In genomic region chr19:19517235-19517619, GRCh38 we compare ENCODE assay signal across 9 cellular contexts. TPM values are rescaled to one million over a fixed set of nuclear protein-coding genes. Genes with fewer than 3 reads are reported as not detected.
A peak's percentile ranks its signal among the peaks of the same experiment; 100 is the strongest.
DNase-seq lines count a peak whose midpoint lies in the region; ATAC-seq and TF ChIP-seq lines count a peak whose summit lies in the region.
"Had no signal": no experiment of that assay in that cellular context is flagged by ENCODE, and none has a peak within 500 bp of the region (broad histone marks: within the 10 kb centered on the region; RNA-seq: fewer than 3 reads in every experiment).

No MANE protein-coding gene starts in this region.

- intact Hi-C loops in dendritic cell treated with granulocyte-macrophage colony-stimulating factor and Interleukin-4, amounts not matched to agents 40 ng/mL and 50 ng/mL, for 4 days (cut with micrococcal nuclease) = no loop called here

- TF ChIP-seq POLR2A in upper lobe of left lung (IDR thresholded peaks at IDR 0.05) = no peak

- H3K36me3 ChIP-seq in DND-41 (ENCODE audit: insufficient read depth, low read length) (peaks cover 31% of the 10 kb centered on the region), MM.1S (replicated peaks; ENCODE audit: insufficient read depth, low read length) (no peaks in the 10 kb centered on the region), neural cell (ENCODE audit: insufficient read depth, low read length) (no peaks in the 10 kb centered on the region), SJCRH30 (peaks cover 13% of the 10 kb centered on the region), upper lobe of left lung (peaks cover 0 to 17% (median 10%) of the 10 kb centered on the region in 4 donors)

- no peak for ATAC-seq in DND-41 (ENCODE audit: insufficient read depth, low read depth)
- no peak for ATAC-seq in HG03432 (IDR thresholded peaks at IDR 0.05; ENCODE audit: unreplicated experiment)
- ATAC-seq in GM21529 (IDR thresholded peaks at IDR 0.05; ENCODE audit: unreplicated experiment) = no peak
- ATAC-seq in upper lobe of left lung (ENCODE audit: low FRiP score in 2 of 2) = no peak

- peaks cover 10% of the 10 kb centered on the region; the same call in 1 of the 2 replicates for H3F3A ChIP-seq in MM.1S (ENCODE audit: insufficient read depth, low read length)
- no peaks in the 10 kb centered on the region for H3F3A ChIP-seq in neural cell (ENCODE audit: insufficient read depth, low read length, poor library complexity, severe bottlenecking)

- TF ChIP-seq RAD21 in neural cell (conservative IDR thresholded peaks at IDR 0.05) = no peak

- peak overlapping the region; percentile 17 for H3K4me3 Mint-ChIP-seq in dendritic cell treated with granulocyte-macrophage colony-stimulating factor and Interleukin-4, amounts not matched to agents 40 ng/mL and 50 ng/mL, for 4 days

- H3K27ac ChIP-seq in DND-41 (ENCODE audit: low read length) = peak overlapping the region; percentile 88; the same call in 1 of the 2 replicates
- no peak overlapping the region for H3K27ac ChIP-seq in MM.1S (ENCODE audit: low read length)
- no peak overlapping the region for H3K27ac ChIP-seq in neural cell (ENCODE audit: low read length)
- H3K27ac ChIP-seq in SJCRH30 = no peak overlapping the region
- no peak overlapping the region for H3K27ac ChIP-seq in upper lobe of left lung

- H3K4me1 ChIP-seq in DND-41 (ENCODE audit: insufficient read depth, low read length) (peaks cover 35% of the 10 kb centered on the region), MM.1S (ENCODE audit: low read length) (peaks cover 3% of the 10 kb centered on the region; the same call in 1 of the 2 replicates), SJCRH30 (no peaks in the 10 kb centered on the region), upper lobe of left lung (peaks cover 12 to 43% (median 21%) of the 10 kb centered on the region in 4 donors)

- H4K20me1 ChIP-seq in DND-41 (ENCODE audit: insufficient read depth, low read length) = peaks cover 14% of the 10 kb centered on the region; the same call in 1 of the 2 replicates
- no peaks in the 10 kb centered on the region for H4K20me1 ChIP-seq in MM.1S (ENCODE audit: insufficient read depth, low read length)
- H4K20me1 ChIP-seq in neural cell (ENCODE audit: insufficient read depth) = no peaks in the 10 kb centered on the region

- peak overlapping the region; percentile 90 to 99; a peak in 3 of 4 replicates for H3K4me3 ChIP-seq in DND-41 (ENCODE audit: low read depth in 1 of 2, low read length in 2 of 2)
- H3K4me3 ChIP-seq in MM.1S (ENCODE audit: low read length) = no peak overlapping the region
- H3K4me3 ChIP-seq in neural cell (ENCODE audit: low read length) = peak overlapping the region; percentile 86
- no peak overlapping the region for H3K4me3 ChIP-seq in SJCRH30
- H3K4me3 ChIP-seq in upper lobe of left lung = peak overlapping the region in 1 of 4 donors; percentile 86

- H3K27ac Mint-ChIP-seq in dendritic cell treated with granulocyte-macrophage colony-stimulating factor and Interleukin-4, amounts not matched to agents 40 ng/mL and 50 ng/mL, for 4 days = no peak overlapping the region

- H3K27me3 ChIP-seq in DND-41 (ENCODE audit: insufficient read depth, low read length, poor library complexity) (no peaks in the 10 kb centered on the region), MM.1S (replicated peaks; ENCODE audit: insufficient read depth, low read length) (no peaks in the 10 kb centered on the region), neural cell (ENCODE audit: insufficient read depth, low read depth, low read length) (no peaks in the 10 kb centered on the region), SJCRH30 (no peaks in the 10 kb centered on the region), upper lobe of left lung (no peaks in the 10 kb centered on the region)

- H2AFZ ChIP-seq in DND-41 (ENCODE audit: low read depth, low read length) = no peak overlapping the region
- no peak overlapping the region for H2AFZ ChIP-seq in MM.1S (ENCODE audit: low read length)
- H2AFZ ChIP-seq in neural cell (ENCODE audit: low read depth, low read length) = no peak overlapping the region

- peak overlapping the region; percentile 99 for H3K4me2 ChIP-seq in DND-41 (ENCODE audit: insufficient read depth, low read length)
- peak overlapping the region; percentile 91; the same call in 1 of the 2 replicates for H3K4me2 ChIP-seq in MM.1S (ENCODE audit: low read depth, low read length)
- H3K4me2 ChIP-seq in neural cell (ENCODE audit: low read length) = peak overlapping the region; percentile 30

- H3K9ac ChIP-seq in DND-41 (ENCODE audit: low read depth, low read length) (peak overlapping the region; percentile 82), MM.1S (ENCODE audit: low read length) (no peak overlapping the region), neural cell (ENCODE audit: low read length) (no peak overlapping the region)

- peaks cover 54% of the 10 kb centered on the region for H3K36me3 Mint-ChIP-seq in dendritic cell treated with granulocyte-macrophage colony-stimulating factor and Interleukin-4, amounts not matched to agents 40 ng/mL and 50 ng/mL, for 4 days (ENCODE audit: low read depth)

- no peak for TF ChIP-seq CTCF in DND-41 (IDR thresholded peaks at IDR 0.05; ENCODE audit: borderline replicate concordance, extremely low read depth, low read length, poor library complexity, severe bottlenecking)
- TF ChIP-seq CTCF in MM.1S (IDR thresholded peaks at IDR 0.05; ENCODE audit: low read length) = no peak
- TF ChIP-seq CTCF in neural cell (IDR thresholded peaks at IDR 0.05; ENCODE audit: poor library complexity, severe bottlenecking) = no peak
- TF ChIP-seq CTCF in upper lobe of left lung (IDR thresholded peaks at IDR 0.05) = no peak

- no peaks in the 10 kb centered on the region for H3K9me3 ChIP-seq in DND-41 (ENCODE audit: insufficient read depth, low read length, severe bottlenecking)
- H3K9me3 ChIP-seq in MM.1S (replicated peaks; ENCODE audit: insufficient read depth, low read length) = no peaks in the 10 kb centered on the region
- no peaks in the 10 kb centered on the region for H3K9me3 ChIP-seq in neural cell (ENCODE audit: low read length)
- 0 out of 2 replicates have a peak, but pooled peaks cover 4% of the 10 kb centered on the region for H3K9me3 ChIP-seq in SJCRH30 (replicated peaks)
- H3K9me3 ChIP-seq in upper lobe of left lung = no peaks in the 10 kb centered on the region

- H3K27me3 Mint-ChIP-seq in dendritic cell treated with granulocyte-macrophage colony-stimulating factor and Interleukin-4, amounts not matched to agents 40 ng/mL and 50 ng/mL, for 4 days = peaks cover 8% of the 10 kb centered on the region

- peaks cover 26% of the 10 kb centered on the region for H3K4me1 Mint-ChIP-seq in dendritic cell treated with granulocyte-macrophage colony-stimulating factor and Interleukin-4, amounts not matched to agents 40 ng/mL and 50 ng/mL, for 4 days (ENCODE audit: low read depth)

- H3K9me2 ChIP-seq in MM.1S (replicated peaks; ENCODE audit: insufficient read depth, low read length) (no peaks in the 10 kb centered on the region), neural cell (ENCODE audit: insufficient read depth, low read length) (no peaks in the 10 kb centered on the region)

- H3K9me3 Mint-ChIP-seq in dendritic cell treated with granulocyte-macrophage colony-stimulating factor and Interleukin-4, amounts not matched to agents 40 ng/mL and 50 ng/mL, for 4 days = peaks cover 10% of the 10 kb centered on the region

- no peak for DNase-seq in DND-41
- no peak for DNase-seq in MM.1S
- no peak for DNase-seq in SJCRH30
- DNase-seq in upper lobe of left lung = no peak
- DNase-seq: KBM-7 had no signal

- TF ChIP-seq EP300 in neural cell (conservative IDR thresholded peaks at IDR 0.05; ENCODE audit: poor library complexity, severe bottlenecking) (no peak), upper lobe of left lung (IDR thresholded peaks at IDR 0.05) (no peak)

- H3K79me2 ChIP-seq in DND-41 (ENCODE audit: insufficient read depth, low read length) (peaks cover 75% of the 10 kb centered on the region), MM.1S (ENCODE audit: low read length) (peaks cover 46% of the 10 kb centered on the region), neural cell (replicated peaks; ENCODE audit: insufficient read depth, low read length) (peaks cover 34% of the 10 kb centered on the region)

- WGBS in upper lobe of left lung, 2 donors = 88 to 93% methylated on average over 10 of the region's 10 CpGs

TF ChIP-seq in neural cell, 6 proteins besides CTCF, POLR2A, EP300 and RAD21:
- TF ChIP-seq MXI1 (conservative IDR thresholded peaks at IDR 0.05; ENCODE audit: poor library complexity, severe bottlenecking) (no peak), POLR2AphosphoS5 (IDR thresholded peaks at IDR 0.05) (no peak)

RNA-seq across cellular contexts. Expression of gene NDUFA13, which starts 1.2 kb away (rescaled TPM):
- 266 and 308 TPM in 2 replicates for polyA plus RNA-seq in neural cell
- 102 and 122 TPM in 2 replicates for polyA minus RNA-seq in neural cell
- 158 and 210 TPM in 2 replicates for total RNA-seq in SJCRH30 (2014; rRNA removed; shearing (Covaris generic))
- 100 to 1,000 TPM in 3 of 6 donors, 10 to 100 TPM in 3; 24.3 to 305 (median 112) TPM for total RNA-seq in upper lobe of left lung

RNA-seq across cellular contexts. Expression of gene TSSK6, which starts 1.9 kb away (rescaled TPM):
- polyA plus RNA-seq in neural cell = 4.5 and 5.3 TPM in 2 replicates
- polyA minus RNA-seq in neural cell = 5.4 and 7.3 TPM in 2 replicates
- total RNA-seq in SJCRH30 (2014; rRNA removed; shearing (Covaris generic)) = 1.7 and 1.8 TPM in 2 replicates
- 1 to 10 TPM; 1.7 to 7.3 (median 3.1) TPM for total RNA-seq in upper lobe of left lung

RNA-seq across cellular contexts. Expression of gene YJEFN3, which starts 11.5 kb away (rescaled TPM):
- 26.9 and 28.1 TPM in 2 replicates for polyA plus RNA-seq in neural cell
- 3.4 and 4.6 TPM in 2 replicates for polyA minus RNA-seq in neural cell
- total RNA-seq in SJCRH30 (2014; rRNA removed; shearing (Covaris generic)) = 1.0 and 1.9 TPM in 2 replicates
- total RNA-seq in upper lobe of left lung = 1 to 10 TPM in 4 of 6 donors, under 1 TPM in 2; 0.61 to 7.3 (median 4.8) TPM

RNA-seq across cellular contexts. Expression of gene CILP2, which starts 20.8 kb away (rescaled TPM):
- 0.60 and 0.84 TPM in 2 replicates for polyA plus RNA-seq in neural cell
- polyA minus RNA-seq in neural cell = 0.46 and 0.49 TPM in 2 replicates
- 0.94 and 1.1 TPM in 2 replicates for total RNA-seq in SJCRH30 (2014; rRNA removed; shearing (Covaris generic))
- total RNA-seq in upper lobe of left lung = under 1 TPM in 2 of 6 donors, not detected in 4; 0.14 to 0.37 TPM

Comparison
In these comparisons a context has a peak if more than half of its experiments do, and no peak if none do; other contexts are left out.
1. H3K4me2 ChIP-seq: peak in every context shown above with its lines; median percentile 99 in DND-41; 91 in MM.1S; 30 in neural cell.
2. H3K4me3 ChIP-seq: peak in DND-41 (2 of 2) and neural cell (single experiment); none in MM.1S (single experiment) and SJCRH30 (single experiment).